ENCODE assay signal across 21 cellular contexts in the genomic region with DNA sequence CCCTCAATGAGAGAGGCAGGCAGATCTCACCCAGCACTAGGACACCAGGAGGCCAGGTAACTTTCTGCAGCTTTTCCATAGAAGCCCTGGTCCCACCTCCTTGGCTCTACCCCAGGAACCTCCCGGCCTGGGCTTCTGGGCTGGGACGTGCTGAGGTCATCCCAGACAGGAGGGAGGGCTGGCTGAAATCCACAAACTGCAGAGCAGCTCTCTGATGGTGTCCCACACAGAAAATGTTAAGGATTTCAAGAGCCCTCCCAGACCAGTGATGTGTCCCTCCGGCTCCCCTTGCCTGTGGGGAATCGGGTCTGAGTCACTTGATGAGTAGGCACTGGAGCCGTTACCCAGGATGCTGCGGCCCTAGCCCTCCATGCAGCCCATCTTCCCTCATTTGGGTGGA.
DNase-seq lines count a peak whose midpoint lies in the region; ATAC-seq, FAIRE-seq and TF ChIP-seq lines count a peak whose summit lies in the region.
"Had no signal": no experiment of that assay in that cellular context is flagged by ENCODE, and none has a peak within 500 bp of the region (broad histone marks: within the 10 kb centered on the region; RNA-seq: fewer than 3 reads in every experiment).

No MANE protein-coding gene starts in this region.

- H3K79me2 ChIP-seq in astrocyte (ENCODE audit: insufficient read depth, low read length), result no peaks in the 10 kb centered on the region

- H3K36me3 ChIP-seq in astrocyte (ENCODE audit: insufficient read depth, low read length) (no peaks in the 10 kb centered on the region), sigmoid colon (no peaks in the 10 kb centered on the region)
- H3K36me3 ChIP-seq: right lobe of liver had no signal

- no peak for ATAC-seq in HG02840 (IDR thresholded peaks at IDR 0.05; ENCODE audit: low FRiP score, unreplicated experiment)
- no peak for ATAC-seq in GM18870 (IDR thresholded peaks at IDR 0.05; ENCODE audit: unreplicated experiment)

- 62 to 73% methylated on average over 6 of the region's 6 CpGs for WGBS in sigmoid colon, 2 donors

- no peak for TF ChIP-seq EP300 in sigmoid colon (IDR thresholded peaks at IDR 0.05)

- no peaks in the 10 kb centered on the region for H3K36me3 Mint-ChIP-seq in astrocyte (ENCODE audit: low read depth, unreplicated experiment)
- H3K36me3 Mint-ChIP-seq: brain; CD4-positive, alpha-beta memory T cell; IgD-negative memory B cell had no signal

- H3K9me3 ChIP-seq in astrocyte (ENCODE audit: insufficient read depth, low read depth, low read length) (no peaks in the 10 kb centered on the region), sigmoid colon (no peaks in the 10 kb centered on the region)
- H3K9me3 ChIP-seq: right lobe of liver, testis had no signal

- no peak for TF ChIP-seq POLR2A in sigmoid colon (IDR thresholded peaks at IDR 0.05)

- H3K9me3 Mint-ChIP-seq in astrocyte (ENCODE audit: unreplicated experiment), result no peaks in the 10 kb centered on the region
- H3K9me3 Mint-ChIP-seq: CD4-positive, alpha-beta memory T cell; IgD-negative memory B cell; neural crest cell had no signal

- no peak overlapping the region for H3K27ac ChIP-seq in astrocyte (ENCODE audit: low read depth, low read length)
- H3K27ac ChIP-seq in sigmoid colon, result no peak overlapping the region
- H3K27ac ChIP-seq: 22Rv1, right lobe of liver, testis had no signal

- peak overlapping the region; percentile 47 for H2AFZ ChIP-seq in astrocyte (ENCODE audit: low read depth, low read length)

- H3K27me3 ChIP-seq in astrocyte (ENCODE audit: insufficient read depth, low read length) (no peaks in the 10 kb centered on the region), sigmoid colon (no peaks in the 10 kb centered on the region)
- H3K27me3 ChIP-seq: right lobe of liver, testis had no signal

- DNase-seq in NCI-H1694 treated with DMSO at 0.1 percent for 48 hours (lab: John Stamatoyannopoulos, UW) (peak; percentile 30), NCI-H1694 (lab: John Stamatoyannopoulos, UW) (no peak), HK-2 (ENCODE audit: unreplicated experiment) (peak; percentile 30), astrocyte (ENCODE audit: low read depth) (peak; percentile 44), sigmoid colon (peak; percentile 41), HUDEP-2 (lab: John Stamatoyannopoulos, UW; ENCODE audit: unreplicated experiment in 76 of 76) (no peak)
- DNase-seq: activated naive CD4-positive, alpha-beta T cell treated with anti-CD3 and anti-CD28 coated beads, Interleukin-2, amount 50 U/mL, for 16 hours; CD4-positive, alpha-beta memory T cell; effector memory CD4-positive, alpha-beta T cell; GDM1; NCI-H1092; SHP77; stimulated activated CD4-positive, alpha-beta T cell treated with anti-CD3 and anti-CD28 coated beads, Interleukin-4, amount 100 ng/mL, for 4 hours; testis had no signal

- FAIRE-seq in astrocyte (lab: Jason Lieb, UNC), result no peak

- H3K4me3 ChIP-seq in astrocyte (ENCODE audit: insufficient read depth, low read depth, low read length) (no peak overlapping the region), sigmoid colon (no peak overlapping the region)
- H3K4me3 ChIP-seq: right lobe of liver, testis had no signal

- no peak overlapping the region for H3K4me2 ChIP-seq in astrocyte (ENCODE audit: low read length)

- no peak overlapping the region for H3K27ac Mint-ChIP-seq in astrocyte (ENCODE audit: unreplicated experiment)
- H3K27ac Mint-ChIP-seq: CD4-positive, alpha-beta memory T cell; IgD-negative memory B cell had no signal

- H3K4me1 ChIP-seq in astrocyte (ENCODE audit: insufficient read depth, low read length), result no peaks in the 10 kb centered on the region
- no peaks in the 10 kb centered on the region for H3K4me1 ChIP-seq in sigmoid colon
- H3K4me1 ChIP-seq: right lobe of liver, testis had no signal

- H3K4me3 Mint-ChIP-seq in astrocyte (ENCODE audit: unreplicated experiment), result no peak overlapping the region
- H3K4me3 Mint-ChIP-seq: brain; CD4-positive, alpha-beta memory T cell; IgD-negative memory B cell; neural crest cell had no signal

- intact Hi-C loops in sigmoid colon (cut with DNase I), result no loop called here

- no peaks in the 10 kb centered on the region for H4K20me1 ChIP-seq in astrocyte (ENCODE audit: insufficient read depth, low read length)

- TF ChIP-seq CTCF in astrocyte (IDR thresholded peaks at IDR 0.05; ENCODE audit: insufficient read depth, low read depth, low read length), result no peak
- TF ChIP-seq CTCF in sigmoid colon (IDR thresholded peaks at IDR 0.05), result no peak

- H3K27me3 Mint-ChIP-seq in astrocyte (ENCODE audit: low read depth, unreplicated experiment), result peaks cover 23% of the 10 kb centered on the region

- no peak overlapping the region for H3K9ac ChIP-seq in astrocyte (ENCODE audit: low read length)

- peaks cover 3% of the 10 kb centered on the region for H3K4me1 Mint-ChIP-seq in astrocyte (ENCODE audit: low read depth, unreplicated experiment)
- H3K4me1 Mint-ChIP-seq: brain; CD4-positive, alpha-beta memory T cell had no signal

Comparison
In these comparisons a context has a peak if more than half of its experiments do, and no peak if none do; other contexts are left out.
1. DNase-seq: peak in NCI-H1694 treated with DMSO at 0.1 percent for 48 hours (single experiment), HK-2 (single experiment), astrocyte (single experiment) and sigmoid colon (single experiment); none in NCI-H1694 (single experiment) and HUDEP-2 (0 of 76).